In genomic region chr9:137744632-137745183, GRCh38 we compare ENCODE assay signal across 12 cellular contexts.
DNase-seq lines count a peak whose midpoint lies in the region; ATAC-seq and TF ChIP-seq lines count a peak whose summit lies in the region.
"Had no signal": no experiment of that assay in that cellular context is flagged by ENCODE, and none has a peak within 500 bp of the region (broad histone marks: within the 10 kb centered on the region; RNA-seq: fewer than 3 reads in every experiment).

No MANE protein-coding gene starts in this region.

- H3K27me3 Mint-ChIP-seq in naive B cell, result no peaks in the 10 kb centered on the region

- no peak for TF ChIP-seq CTCF in BE2C (IDR thresholded peaks at IDR 0.05; ENCODE audit: low read depth, low read length)

- ATAC-seq in GM21723 (IDR thresholded peaks at IDR 0.05; ENCODE audit: unreplicated experiment) (peak; percentile 47), naive B cell (ENCODE audit: low read depth in 2 of 2) (peak in 1 of 2 donors; percentile 18)

- H3K27ac Mint-ChIP-seq in naive B cell, result peak overlapping the region; percentile 67 to 96 (median 83)

- H3K27me3 ChIP-seq in SJCRH30, result no peaks in the 10 kb centered on the region
- H3K27me3 ChIP-seq in BE2C, result no peaks in the 10 kb centered on the region
- H3K27me3 ChIP-seq: heart left ventricle had no signal

- H3K9me3 Mint-ChIP-seq in naive B cell, result no peaks in the 10 kb centered on the region

- H3K4me3 ChIP-seq in SJCRH30 (no peak overlapping the region), BE2C (ENCODE audit: low read depth, low read length) (no peak overlapping the region)
- H3K4me3 ChIP-seq: heart left ventricle had no signal

- DNase-seq in DMS53 (lab: John Stamatoyannopoulos, UW) (peak; percentile 24), DMS53 treated with DMSO at 0.1 percent for 48 hours (lab: John Stamatoyannopoulos, UW; ENCODE audit: unreplicated experiment) (no peak), SJCRH30 (no peak), naive B cell (no peak), SKM-1 (lab: John Stamatoyannopoulos, UW; ENCODE audit: unreplicated experiment) (no peak), BE2C (no peak)
- no peak for DNase-seq in effector CD8-positive, alpha-beta T cell (lab: John Stamatoyannopoulos, UW)
- DNase-seq: heart left ventricle, mesendoderm had no signal

- H3K36me3 Mint-ChIP-seq in naive B cell, result peaks cover 0 to 10% of the 10 kb centered on the region in 2 donors

- H3K4me1 ChIP-seq in SJCRH30 (peaks cover 25% of the 10 kb centered on the region), BE2C (peaks cover 26% of the 10 kb centered on the region)

- H3K36me3 ChIP-seq in SJCRH30 (peaks cover 14% of the 10 kb centered on the region), BE2C (peaks cover 34% of the 10 kb centered on the region)

- H3K4me1 Mint-ChIP-seq in naive B cell, result peaks cover 27 to 41% (median 29%) of the 10 kb centered on the region in 3 donors

- H3K27ac ChIP-seq in SJCRH30, result peak overlapping the region; percentile 64
- H3K27ac ChIP-seq: 22Rv1, heart left ventricle, KMS-11 had no signal

- peak overlapping the region in 4 of 8 donors; percentile 22 to 48 (median 44) for H3K4me3 Mint-ChIP-seq in naive B cell

- H3K9me3 ChIP-seq in SJCRH30 (replicated peaks) (no peaks in the 10 kb centered on the region), BE2C (no peaks in the 10 kb centered on the region)
- H3K9me3 ChIP-seq: heart left ventricle had no signal
